Comparison of ENCODE assay signal across 6 cellular contexts in the genomic region with DNA sequence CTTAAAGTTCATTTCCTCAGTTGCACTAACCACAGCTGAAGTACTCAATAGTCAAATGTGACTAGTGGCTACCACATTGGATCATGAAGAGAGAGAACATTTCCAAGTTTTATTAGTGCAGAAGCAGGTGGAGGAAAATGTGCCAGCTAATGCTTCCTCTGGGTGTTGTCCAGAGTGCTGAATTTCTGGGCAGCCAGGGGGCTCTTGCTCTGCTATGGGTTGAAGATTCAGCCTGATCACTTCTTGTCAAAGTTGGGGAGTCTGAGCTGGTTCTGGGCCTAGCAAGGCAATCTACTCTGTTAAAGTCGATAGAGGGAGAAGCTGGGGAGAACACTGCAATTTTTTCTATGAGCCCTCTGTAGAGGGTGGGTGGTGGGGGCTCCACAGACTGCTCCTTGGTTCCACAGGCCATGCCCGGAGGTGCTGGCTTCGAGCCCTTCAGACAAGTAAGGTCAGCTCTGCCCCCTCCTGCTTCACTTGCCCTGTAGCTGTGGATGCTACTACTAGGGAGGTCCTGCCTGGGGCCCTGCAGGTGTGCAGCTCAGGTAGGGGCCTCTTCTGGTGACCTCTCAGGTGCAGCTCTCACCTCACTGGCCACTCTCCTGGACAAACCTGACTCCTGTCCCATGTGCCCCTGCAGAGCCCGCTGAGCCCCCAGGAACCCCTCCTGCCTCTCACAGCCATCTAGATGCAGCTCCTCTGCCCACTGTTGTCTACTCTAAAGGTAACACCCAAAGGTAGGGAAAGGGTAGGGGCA.
DNase-seq lines count a peak whose midpoint lies in the region; ATAC-seq and TF ChIP-seq lines count a peak whose summit lies in the region.
"Had no signal": no experiment of that assay in that cellular context is flagged by ENCODE, and none has a peak within 500 bp of the region (broad histone marks: within the 10 kb centered on the region; RNA-seq: fewer than 3 reads in every experiment).

No MANE protein-coding gene starts in this region.

- peak; percentile 56 for DNase-seq in AG20443 (ENCODE audit: low spot score)
- DNase-seq in cerebellar nuclear complex (lab: John Stamatoyannopoulos, UW) = no peak
- DNase-seq: DMS79 treated with DMSO at 0.1 percent for 48 hours, foreskin melanocyte had no signal

- peak; percentile 70 for ATAC-seq in SK-N-SH treated with all-trans-retinoic acid at 6 μM for 48 hours
- ATAC-seq in HG03045 (IDR thresholded peaks at IDR 0.05; ENCODE audit: unreplicated experiment) = no peak

TF ChIP-seq in SK-N-SH treated with all-trans-retinoic acid at 6 μM for 48 hours, 23 proteins besides CTCF, POLR2A, EP300 and RAD21:
- no peak for TF ChIP-seq OSR1 (CRISPR knock-in tag; IDR thresholded peaks at IDR 0.05)
- TF ChIP-seq ZNF565 (CRISPR knock-in tag; conservative IDR thresholded peaks at IDR 0.05; ENCODE audit: low read depth) = no peak
- no peak for TF ChIP-seq PATZ1 (CRISPR knock-in tag; IDR thresholded peaks at IDR 0.05; ENCODE audit: borderline replicate concordance)
- TF ChIP-seq ZNF70 (CRISPR knock-in tag; IDR thresholded peaks at IDR 0.05) = no peak
